1 cellular context compared by ENCODE assay signal in the genomic region with DNA sequence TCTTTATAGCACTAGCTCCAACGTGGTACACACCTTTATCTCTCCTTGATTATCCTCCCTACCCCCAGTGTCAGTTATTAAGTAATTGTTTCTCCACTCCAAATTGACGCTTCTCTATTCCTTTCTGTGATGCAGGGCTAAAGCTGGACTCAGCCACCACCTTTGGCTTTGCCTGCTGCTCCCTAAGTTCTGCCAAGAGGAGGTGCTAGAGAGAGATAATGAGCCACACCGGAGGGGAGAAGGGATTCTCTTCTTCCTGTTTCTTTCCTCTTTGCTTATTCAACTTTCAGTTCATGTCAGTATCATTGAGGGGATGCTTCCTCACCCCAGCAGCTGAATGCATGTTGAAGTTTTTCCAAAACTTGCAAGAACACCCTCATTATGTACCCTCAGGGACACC.
TF ChIP-seq lines count a peak whose summit lies in the region.

No MANE protein-coding gene starts in this region.

TF ChIP-seq in K562, 482 proteins besides CTCF, POLR2A, EP300 and RAD21 (continued from another document):
- TF ChIP-seq ZNF57 (CRISPR knock-in tag; IDR thresholded peaks at IDR 0.05), result no peak
- TF ChIP-seq NFYB (IDR thresholded peaks at IDR 0.05; ENCODE audit: extremely low read depth, insufficient read length), result no peak
